15 cellular contexts compared by ENCODE assay signal in genomic region chr7:55080000-55080629, GRCh38.
DNase-seq lines count a peak whose midpoint lies in the region; ATAC-seq, FAIRE-seq and TF ChIP-seq lines count a peak whose summit lies in the region.
"Had no signal": no experiment of that assay in that cellular context is flagged by ENCODE, and none has a peak within 500 bp of the region (broad histone marks: within the 10 kb centered on the region; RNA-seq: fewer than 3 reads in every experiment).

No MANE protein-coding gene starts in this region.

- H3K27ac Mint-ChIP-seq in mesothelial cell of epicardium, result peak overlapping the region; percentile 48
- no peak overlapping the region for H3K27ac Mint-ChIP-seq in activated CD4-positive, alpha-beta T cell treated with anti-CD3 and anti-CD28 coated beads, Interleukin-2, amount 10 ng/mL, durations not matched to agents 7 days and 5 days

- no peak overlapping the region for H3K4me3 Mint-ChIP-seq in mesothelial cell of epicardium
- no peak overlapping the region for H3K4me3 Mint-ChIP-seq in activated CD4-positive, alpha-beta T cell treated with anti-CD3 and anti-CD28 coated beads, Interleukin-2, amount 10 ng/mL, durations not matched to agents 7 days and 5 days

- no peak overlapping the region for H3K4me3 ChIP-seq in PC-9
- H3K4me3 ChIP-seq in colonic mucosa, result no peak overlapping the region
- no peak overlapping the region for H3K4me3 ChIP-seq in transverse colon
- H3K4me3 ChIP-seq: K562, SJSA1 had no signal

- intact Hi-C loops in PC-9 (cut with micrococcal nuclease; ENCODE audit: unreplicated experiment), result no loop called here
- intact Hi-C loops in colonic mucosa (cut with DNase I), result no loop called here
- intact Hi-C loops in transverse colon (cut with DNase I; ENCODE audit: low total_unique reads), result no loop called here

- CTCF ChIA-PET in PC-9 (lab: Charles Lee), result no interaction called here
- CTCF ChIA-PET in activated CD4-positive, alpha-beta T cell treated with anti-CD3 and anti-CD28 coated beads, Interleukin-2, amount 10 ng/mL, durations not matched to agents 7 days and 5 days (lab: Charles Lee), result no interaction called here

- H3K9ac ChIP-seq in colonic mucosa (ENCODE audit: low read depth in 2 of 2, low read length in 2 of 2), result no peak overlapping the region

- peaks cover 74% of the 10 kb centered on the region for H3F3A ChIP-seq in PC-9 (ENCODE audit: insufficient read depth, low read depth)

- H3K36me3 ChIP-seq in PC-9 (ENCODE audit: low read depth) (peaks cover 63% of the 10 kb centered on the region), colonic mucosa (no peaks in the 10 kb centered on the region), transverse colon (no peaks in the 10 kb centered on the region)
- H3K36me3 ChIP-seq: SJSA1 had no signal

- H3K9me3 ChIP-seq in PC-9 (ENCODE audit: insufficient read depth, low read depth), result no peaks in the 10 kb centered on the region
- no peaks in the 10 kb centered on the region for H3K9me3 ChIP-seq in colonic mucosa
- H3K9me3 ChIP-seq in transverse colon, result no peaks in the 10 kb centered on the region
- H3K9me3 ChIP-seq: SJSA1 had no signal

- H4K20me1 ChIP-seq in PC-9 (ENCODE audit: insufficient read depth), result peaks cover 23% of the 10 kb centered on the region

- POLR2A ChIA-PET in PC-9 (lab: Charles Lee; ENCODE audit: unreplicated experiment), result interaction anchor here (0.6 kb wide), 1 partner anchor 30 kb away, joined by 8 read pairs; no protein-coding TSS in a partner anchor
- POLR2A ChIA-PET in activated CD4-positive, alpha-beta T cell treated with anti-CD3 and anti-CD28 coated beads, Interleukin-2, amount 10 ng/mL, durations not matched to agents 7 days and 5 days (lab: Charles Lee), result no interaction called here

- FAIRE-seq in D721Med (lab: Jason Lieb, UNC), result no peak
- FAIRE-seq: K562 had no signal

- BruUV-seq in PC-9 (replicated peaks; lab: Mats Ljungman, UMichigan), result no TSS peak

- peak overlapping the region; percentile 14; the same call in 1 of the 2 replicates for H3K27ac ChIP-seq in PC-9
- peak overlapping the region; percentile 77 for H3K27ac ChIP-seq in colonic mucosa
- H3K27ac ChIP-seq in transverse colon, result peak overlapping the region; percentile 86 to 92 (median 89)
- H3K27ac ChIP-seq: SJSA1 had no signal

- no peaks in the 10 kb centered on the region for H3K27me3 Mint-ChIP-seq in mesothelial cell of epicardium (ENCODE audit: low read depth)
- peaks cover 5% of the 10 kb centered on the region for H3K27me3 Mint-ChIP-seq in activated CD4-positive, alpha-beta T cell treated with anti-CD3 and anti-CD28 coated beads, Interleukin-2, amount 10 ng/mL, durations not matched to agents 7 days and 5 days

- no peaks in the 10 kb centered on the region for H3K36me3 Mint-ChIP-seq in mesothelial cell of epicardium
- no peaks in the 10 kb centered on the region for H3K36me3 Mint-ChIP-seq in activated CD4-positive, alpha-beta T cell treated with anti-CD3 and anti-CD28 coated beads, Interleukin-2, amount 10 ng/mL, durations not matched to agents 7 days and 5 days (ENCODE audit: low read depth)

- no peaks in the 10 kb centered on the region for H3K27me3 ChIP-seq in PC-9 (ENCODE audit: insufficient read depth, low read depth)
- H3K27me3 ChIP-seq in colonic mucosa, result no peaks in the 10 kb centered on the region
- H3K27me3 ChIP-seq in transverse colon, result no peaks in the 10 kb centered on the region
- H3K27me3 ChIP-seq: SJSA1 had no signal

- H3K4me2 ChIP-seq in PC-9, result no peak overlapping the region

- H3K9me2 ChIP-seq in PC-9 (ENCODE audit: insufficient read depth), result no peaks in the 10 kb centered on the region

- peaks cover 17% of the 10 kb centered on the region for H3K4me1 ChIP-seq in PC-9 (replicated peaks; ENCODE audit: insufficient read depth)
- peaks cover 10% of the 10 kb centered on the region for H3K4me1 ChIP-seq in colonic mucosa
- peaks cover 64 to 79% (median 73%) of the 10 kb centered on the region in 4 donors for H3K4me1 ChIP-seq in transverse colon

- no peak for TF ChIP-seq CTCF in PC-9 (conservative IDR thresholded peaks at IDR 0.05)
- no peak for TF ChIP-seq CTCF in colonic mucosa (IDR thresholded peaks at IDR 0.05)
- TF ChIP-seq CTCF in mesothelial cell of epicardium (IDR thresholded peaks at IDR 0.05; ENCODE audit: unreplicated experiment), result no peak
- TF ChIP-seq CTCF in transverse colon (IDR thresholded peaks at IDR 0.05), result no peak
- no peak for TF ChIP-seq CTCF in D721Med (IDR thresholded peaks at IDR 0.05; ENCODE audit: insufficient read depth, missing control alignments)

- no peak for TF ChIP-seq POLR2A in transverse colon (IDR thresholded peaks at IDR 0.05)

- in situ Hi-C loops in transverse colon (cut with MboI; ENCODE audit: low pct_ligation_motif_present in 1 of 4, low pct_unique_long_range_greater_than_20kb in 1 of 4, low sequenced_read_pairs in 3 of 4), result no loop called here

- H3K79me2 ChIP-seq in PC-9 (ENCODE audit: low read depth), result peaks cover 100% of the 10 kb centered on the region

- no peak overlapping the region for H2AFZ ChIP-seq in PC-9

- no peak for DNase-seq in PC-9
- no peak for DNase-seq in colonic mucosa
- DNase-seq in mesothelial cell of epicardium (ENCODE audit: low spot score in 2 of 2, unreplicated experiment in 2 of 2), result no peak
- DNase-seq in transverse colon, result no peak
- DNase-seq in activated CD4-positive, alpha-beta T cell treated with anti-CD3 and anti-CD28 coated beads, Interleukin-2, amount 10 ng/mL, durations not matched to agents 7 days and 5 days, result no peak
- no peak for DNase-seq in D721Med (ENCODE audit: insufficient read length, low spot score)
- DNase-seq: EL, MV-4-11, NCI-H1436, NCI-H2029, NCI-H748 treated with DMSO at 0.1 percent for 48 hours, OCI-M1 had no signal

- no peak for ATAC-seq in HG03565 (IDR thresholded peaks at IDR 0.05; ENCODE audit: unreplicated experiment)

- H3K4me1 Mint-ChIP-seq in mesothelial cell of epicardium, result peaks cover 34% of the 10 kb centered on the region
- H3K4me1 Mint-ChIP-seq in activated CD4-positive, alpha-beta T cell treated with anti-CD3 and anti-CD28 coated beads, Interleukin-2, amount 10 ng/mL, durations not matched to agents 7 days and 5 days, result no peaks in the 10 kb centered on the region

- peaks cover 6% of the 10 kb centered on the region for H3K9me3 Mint-ChIP-seq in mesothelial cell of epicardium
- H3K9me3 Mint-ChIP-seq in activated CD4-positive, alpha-beta T cell treated with anti-CD3 and anti-CD28 coated beads, Interleukin-2, amount 10 ng/mL, durations not matched to agents 7 days and 5 days, result no peaks in the 10 kb centered on the region

- no peak for TF ChIP-seq EP300 in transverse colon (IDR thresholded peaks at IDR 0.05; ENCODE audit: low read depth)

Comparison
In these comparisons a context has a peak if more than half of its experiments do, and no peak if none do; other contexts are left out.
1. H3K27ac ChIP-seq: peak in every context shown above with its lines; median percentile 89 in transverse colon; 77 in colonic mucosa; 14 in PC-9.